Comparison of ENCODE assay signal across 10 cellular contexts in genomic region chr22:28075260-28075981, GRCh38.
A peak's percentile ranks its signal among the peaks of the same experiment; 100 is the strongest.
DNase-seq lines count a peak whose midpoint lies in the region; ATAC-seq, FAIRE-seq and TF ChIP-seq lines count a peak whose summit lies in the region.
"Had no signal": no experiment of that assay in that cellular context is flagged by ENCODE, and none has a peak within 500 bp of the region (broad histone marks: within the 10 kb centered on the region; RNA-seq: fewer than 3 reads in every experiment).

No MANE protein-coding gene starts in this region.

- no peak overlapping the region for H3K4me3 Mint-ChIP-seq in nephron progenitor cell

- TF ChIP-seq CTCF in AG10803 (conservative IDR thresholded peaks at IDR 0.05; ENCODE audit: low read length) (no peak), Peyer's patch (IDR thresholded peaks at IDR 0.05) (no peak), nephron progenitor cell (IDR thresholded peaks at IDR 0.05) (no peak), D721Med (IDR thresholded peaks at IDR 0.05; ENCODE audit: insufficient read depth, missing control alignments) (no peak)

- H3K9me3 Mint-ChIP-seq in nephron progenitor cell = peaks cover under 1% of the 10 kb centered on the region

- H3K4me3 ChIP-seq in AG10803 (ENCODE audit: low read length) = no peak overlapping the region
- H3K4me3 ChIP-seq in Peyer's patch = no peak overlapping the region
- H3K4me3 ChIP-seq: tibial artery had no signal

- peak overlapping the region; percentile 51 for H3K27ac Mint-ChIP-seq in nephron progenitor cell

- TF ChIP-seq POLR2A in Peyer's patch (IDR thresholded peaks at IDR 0.05) = no peak

- H3K27me3 ChIP-seq in Peyer's patch = no peaks in the 10 kb centered on the region
- H3K27me3 ChIP-seq: tibial artery had no signal

- ATAC-seq in GM21737 (IDR thresholded peaks at IDR 0.05; ENCODE audit: unreplicated experiment) = no peak

- no peaks in the 10 kb centered on the region for H3K9me3 ChIP-seq in Peyer's patch
- H3K9me3 ChIP-seq: tibial artery had no signal

- in situ Hi-C loops in KBM-7 (cut with MboI; ENCODE audit: low pct_unique_long_range_greater_than_20kb, low sequenced_read_pairs) = no loop called here

- H3K27ac ChIP-seq in Peyer's patch = peak overlapping the region in 1 of 4 donors; percentile 51
- H3K27ac ChIP-seq: HL-60, tibial artery had no signal

- DNase-seq in AG10803 (ENCODE audit: low read depth) = peak; percentile 87
- peak in 2 of 3 donors; percentile 51 to 52 for DNase-seq in Peyer's patch
- peak; percentile 85 for DNase-seq in fibroblast of peridontal ligament (ENCODE audit: extremely low read depth)
- DNase-seq in nephron progenitor cell = no peak
- DNase-seq in cerebellar cortex (ENCODE audit: low spot score) = no peak
- DNase-seq in KBM-7 = no peak
- no peak for DNase-seq in D721Med (ENCODE audit: insufficient read length, low spot score)

- H3K4me1 ChIP-seq in Peyer's patch = peaks cover 0 to 11% (median 0%) of the 10 kb centered on the region in 4 donors

- no peaks in the 10 kb centered on the region for H3K27me3 Mint-ChIP-seq in nephron progenitor cell (ENCODE audit: low read depth, poor library complexity)

- no peaks in the 10 kb centered on the region for H3K36me3 ChIP-seq in Peyer's patch

- H3K4me1 Mint-ChIP-seq in nephron progenitor cell = peaks cover 14% of the 10 kb centered on the region

- H3K36me3 Mint-ChIP-seq in nephron progenitor cell (ENCODE audit: low read depth) = peaks cover 39% of the 10 kb centered on the region

- FAIRE-seq in D721Med (lab: Jason Lieb, UNC) = no peak

Comparison
In these comparisons a context has a peak if more than half of its experiments do, and no peak if none do; other contexts are left out.
1. DNase-seq: peak in AG10803 (single experiment), Peyer's patch (2 of 3) and fibroblast of peridontal ligament (single experiment); none in nephron progenitor cell (single experiment), cerebellar cortex (single experiment), KBM-7 (single experiment) and D721Med (single experiment).